Comparison of ENCODE assay signal across 15 cellular contexts in the genomic region with DNA sequence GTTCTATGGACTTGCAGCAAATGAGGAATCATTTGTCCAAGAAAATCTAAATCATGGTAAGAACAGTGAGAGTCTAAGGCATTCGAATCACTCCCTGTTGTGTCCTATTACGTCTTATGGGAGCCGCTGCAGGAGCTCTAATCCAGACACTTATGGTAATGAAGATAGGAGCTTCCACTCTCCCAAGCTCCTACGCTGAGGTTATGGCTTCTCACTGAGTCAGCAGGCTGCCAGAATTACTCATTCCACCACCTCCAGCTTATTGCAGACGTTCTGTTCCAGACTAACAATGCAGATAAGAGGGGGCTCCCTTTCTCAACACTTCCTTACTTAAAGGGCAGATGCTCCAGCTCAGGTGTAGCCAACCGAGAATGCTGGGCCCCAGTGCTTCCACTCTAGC.
DNase-seq lines count a peak whose midpoint lies in the region; ATAC-seq and TF ChIP-seq lines count a peak whose summit lies in the region.
"Had no signal": no experiment of that assay in that cellular context is flagged by ENCODE, and none has a peak within 500 bp of the region (broad histone marks: within the 10 kb centered on the region; RNA-seq: fewer than 3 reads in every experiment).

No MANE protein-coding gene starts in this region.

- H3K4me1 Mint-ChIP-seq in CD4-positive, alpha-beta T cell (ENCODE audit: low read depth) = no peaks in the 10 kb centered on the region

- peak; percentile 80 for DNase-seq in AG20443 (ENCODE audit: low spot score)
- DNase-seq in MG63 = peak; percentile 72
- DNase-seq in choroid plexus epithelial cell (ENCODE audit: low read depth) = peak; percentile 86
- DNase-seq in nucleus accumbens (lab: John Stamatoyannopoulos, UW) = peak in 34 of 56 donors; percentile 2 to 74 (median 31)
- no peak for DNase-seq in DMS53 (lab: John Stamatoyannopoulos, UW)
- no peak for DNase-seq in CD4-positive, alpha-beta T cell
- no peak for DNase-seq in effector CD4-positive, alpha-beta T cell
- no peak for DNase-seq in KBM-7
- DNase-seq: activated CD4-positive, alpha-beta T cell treated with anti-CD3 and anti-CD28 coated beads for 48 hours; Caco-2; heart right ventricle; NCI-H446 treated with DMSO at 0.1 percent for 48 hours had no signal

- H3K27me3 ChIP-seq in MG63 = no peaks in the 10 kb centered on the region
- no peaks in the 10 kb centered on the region for H3K27me3 ChIP-seq in CD4-positive, alpha-beta T cell (ENCODE audit: control insufficient read depth, insufficient read depth, low read length)
- H3K27me3 ChIP-seq: suprapubic skin had no signal

- H3K36me3 Mint-ChIP-seq in CD4-positive, alpha-beta T cell (ENCODE audit: low read depth) = no peaks in the 10 kb centered on the region

- no peak for ATAC-seq in CD4-positive, alpha-beta T cell (ENCODE audit: poor library complexity)

- H3K27ac ChIP-seq in CD4-positive, alpha-beta T cell (ENCODE audit: low read depth, low read length) = no peak overlapping the region
- H3K27ac ChIP-seq: heart right ventricle, KMS-11, SK-N-MC, suprapubic skin had no signal

- no peaks in the 10 kb centered on the region for H3K27me3 Mint-ChIP-seq in CD4-positive, alpha-beta T cell

- intact Hi-C loops in CD4-positive, alpha-beta T cell (cut with DNase I, micrococcal nuclease) = no loop called here

- no peaks in the 10 kb centered on the region for H3K9me3 ChIP-seq in MG63
- no peaks in the 10 kb centered on the region for H3K9me3 ChIP-seq in CD4-positive, alpha-beta T cell (ENCODE audit: control insufficient read depth, low read length)
- H3K9me3 ChIP-seq: Caco-2, suprapubic skin had no signal

- H3K27ac Mint-ChIP-seq in CD4-positive, alpha-beta T cell = no peak overlapping the region

- H3K4me3 ChIP-seq in MG63 (no peak overlapping the region), choroid plexus epithelial cell (ENCODE audit: low read depth, low read length) (no peak overlapping the region)
- H3K4me3 ChIP-seq: heart right ventricle, SK-N-MC, suprapubic skin had no signal

- peaks cover 44% of the 10 kb centered on the region for H3K36me3 ChIP-seq in MG63
- H3K36me3 ChIP-seq: heart right ventricle, suprapubic skin had no signal

- in situ Hi-C loops in KBM-7 (cut with MboI; ENCODE audit: low pct_unique_long_range_greater_than_20kb, low sequenced_read_pairs) = no loop called here

- no peak overlapping the region for H3K4me3 Mint-ChIP-seq in CD4-positive, alpha-beta T cell

- CTCF ChIA-PET in CD4-positive, alpha-beta T cell (lab: Charles Lee) = interaction anchor here (0.9 kb wide), 1 partner anchor 16 kb away, joined by 3 read pairs; no protein-coding TSS in a partner anchor

- TF ChIP-seq CTCF in choroid plexus epithelial cell (conservative IDR thresholded peaks at IDR 0.05; ENCODE audit: low read depth, low read length) = no peak
- no peak for TF ChIP-seq CTCF in CD4-positive, alpha-beta T cell (IDR thresholded peaks at IDR 0.05)

- no peaks in the 10 kb centered on the region for H3K9me3 Mint-ChIP-seq in CD4-positive, alpha-beta T cell

- POLR2A ChIA-PET in CD4-positive, alpha-beta T cell (lab: Charles Lee) = no interaction called here

Comparison
In these comparisons a context has a peak if more than half of its experiments do, and no peak if none do; other contexts are left out.
1. DNase-seq: peak in AG20443 (single experiment), MG63 (single experiment), choroid plexus epithelial cell (single experiment) and nucleus accumbens (34 of 56); none in DMS53 (single experiment), CD4-positive, alpha-beta T cell (0 of 10), effector CD4-positive, alpha-beta T cell (single experiment) and KBM-7 (single experiment).